Comparison of ENCODE assay signal across 23 cellular contexts in the genomic region with DNA sequence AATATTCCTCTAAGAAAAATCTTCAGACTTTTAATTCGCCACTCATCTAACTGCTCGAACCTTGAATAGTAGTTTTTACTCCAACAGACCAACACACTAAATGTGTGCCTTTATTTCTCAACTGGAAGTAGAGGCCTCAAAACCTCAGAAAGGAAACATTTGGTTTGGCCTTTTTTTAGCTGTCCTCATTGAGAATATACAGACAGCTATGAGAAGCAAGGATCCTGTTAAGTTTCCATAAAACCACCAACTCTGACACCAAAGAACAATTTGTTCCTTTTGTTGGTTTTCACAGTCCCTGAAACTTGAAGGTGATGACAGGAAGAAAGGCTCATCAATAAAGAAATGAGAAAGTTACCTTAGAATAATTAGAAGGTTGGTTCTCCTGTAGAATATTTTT.
"Had no signal": no experiment of that assay in that cellular context is flagged by ENCODE, and none has a peak within 500 bp of the region (broad histone marks: within the 10 kb centered on the region; RNA-seq: fewer than 3 reads in every experiment).

No MANE protein-coding gene starts in this region.

- H3K4me3 Mint-ChIP-seq: activated CD4-positive, alpha-beta memory T cell treated with anti-CD3 and anti-CD28 coated beads for 36 hours; activated naive CD8-positive, alpha-beta T cell treated with anti-CD3 and anti-CD28 coated beads, Interleukin-2, amount 10 ng/mL, durations not matched to agents 7 days and 5 days; brain; naive thymus-derived CD4-positive, alpha-beta T cell; neural crest cell; stimulated activated naive B cell treated with anti-CD40 and anti-IgM and Interleukin-4, amounts not matched to agents 10 μg/mL and 1 μg/mL and 100 μg/mL, for 72 hours had no signal

- H3K36me3 ChIP-seq: left lung, sigmoid colon, uterus had no signal

- H3K27ac Mint-ChIP-seq: activated CD4-positive, alpha-beta memory T cell treated with anti-CD3 and anti-CD28 coated beads for 36 hours; activated naive CD8-positive, alpha-beta T cell treated with anti-CD3 and anti-CD28 coated beads, Interleukin-2, amount 10 ng/mL, durations not matched to agents 7 days and 5 days; brain; naive thymus-derived CD4-positive, alpha-beta T cell; stimulated activated naive B cell treated with anti-CD40 and anti-IgM and Interleukin-4, amounts not matched to agents 10 μg/mL and 1 μg/mL and 100 μg/mL, for 72 hours had no signal

- H3K9me3 Mint-ChIP-seq: activated naive CD8-positive, alpha-beta T cell treated with anti-CD3 and anti-CD28 coated beads, Interleukin-2, amount 10 ng/mL, durations not matched to agents 7 days and 5 days; neural crest cell had no signal

- H3K4me1 Mint-ChIP-seq: activated naive CD8-positive, alpha-beta T cell treated with anti-CD3 and anti-CD28 coated beads, Interleukin-2, amount 10 ng/mL, durations not matched to agents 7 days and 5 days; brain; naive thymus-derived CD4-positive, alpha-beta T cell; neural crest cell; stimulated activated naive B cell treated with anti-CD40 and anti-IgM and Interleukin-4, amounts not matched to agents 10 μg/mL and 1 μg/mL and 100 μg/mL, for 72 hours had no signal

- H3K4me2 ChIP-seq: smooth muscle cell had no signal

- H3K4me1 ChIP-seq: left lung, uterus had no signal

- H3K27me3 ChIP-seq: left lung, sigmoid colon, uterus had no signal

- H3K27me3 Mint-ChIP-seq: activated CD4-positive, alpha-beta memory T cell treated with anti-CD3 and anti-CD28 coated beads for 36 hours; activated naive CD8-positive, alpha-beta T cell treated with anti-CD3 and anti-CD28 coated beads, Interleukin-2, amount 10 ng/mL, durations not matched to agents 7 days and 5 days; naive thymus-derived CD4-positive, alpha-beta T cell; stimulated activated naive B cell treated with anti-CD40 and anti-IgM and Interleukin-4, amounts not matched to agents 10 μg/mL and 1 μg/mL and 100 μg/mL, for 72 hours had no signal

- H3K27ac ChIP-seq: left lung, sigmoid colon, uterus had no signal

- ATAC-seq: left lung; naive thymus-derived CD4-positive, alpha-beta T cell; stimulated activated naive B cell treated with anti-CD40 and anti-IgM and Interleukin-4, amounts not matched to agents 10 μg/mL and 1 μg/mL and 100 μg/mL, for 72 hours had no signal

- DNase-seq: activated CD4-positive, alpha-beta memory T cell treated with anti-CD3 and anti-CD28 coated beads for 36 hours; activated CD4-positive, alpha-beta T cell treated with anti-CD3 and anti-CD28 coated beads for 48 hours; activated naive CD4-positive, alpha-beta T cell treated with Interleukin-2 at 50 U/mL for 16 hours; activated naive CD8-positive, alpha-beta T cell treated with anti-CD3 and anti-CD28 coated beads, Interleukin-2, amount 10 ng/mL, durations not matched to agents 7 days and 5 days; activated T-cell treated with anti-CD3 and anti-CD28 coated beads, Interleukin-2, amount 50 U/mL, for 48 hours; anterior cingulate cortex; dermis blood vessel endothelial cell; effector memory CD4-positive, alpha-beta T cell; foreskin melanocyte; kidney glomerular epithelial cell; left lung; naive thymus-derived CD4-positive, alpha-beta T cell; retina; sigmoid colon; stimulated activated CD4-positive, alpha-beta T cell treated with anti-CD3 and anti-CD28 coated beads, Interleukin-15, amount 100 ng/mL, for 24 hours; stimulated activated naive B cell treated with anti-CD40 and anti-IgM and Interleukin-4, amounts not matched to agents 10 μg/mL and 1 μg/mL and 100 μg/mL, for 72 hours; T1000; trophoblast cell; uterus had no signal

- H3K4me3 ChIP-seq: left lung, lung, sigmoid colon, smooth muscle cell, uterus had no signal

- H3K9me3 ChIP-seq: sigmoid colon, uterus had no signal

- H3K36me3 Mint-ChIP-seq: activated CD4-positive, alpha-beta memory T cell treated with anti-CD3 and anti-CD28 coated beads for 36 hours; activated naive CD8-positive, alpha-beta T cell treated with anti-CD3 and anti-CD28 coated beads, Interleukin-2, amount 10 ng/mL, durations not matched to agents 7 days and 5 days; brain; naive thymus-derived CD4-positive, alpha-beta T cell; stimulated activated naive B cell treated with anti-CD40 and anti-IgM and Interleukin-4, amounts not matched to agents 10 μg/mL and 1 μg/mL and 100 μg/mL, for 72 hours had no signal
